Comparison of ENCODE assay signal across 24 cellular contexts in genomic region chr3:94032187-94032586, GRCh38. TPM values are rescaled to one million over a fixed set of nuclear protein-coding genes. Genes with fewer than 3 reads are reported as not detected.
A peak's percentile ranks its signal among the peaks of the same experiment; 100 is the strongest.
DNase-seq lines count a peak whose midpoint lies in the region; TF ChIP-seq lines count a peak whose summit lies in the region.
"Had no signal": no experiment of that assay in that cellular context is flagged by ENCODE, and none has a peak within 500 bp of the region (broad histone marks: within the 10 kb centered on the region; RNA-seq: fewer than 3 reads in every experiment).

No MANE protein-coding gene starts in this region.

- CTCF ChIA-PET in RWPE1 (lab: Yijun Ruan, JAX): no interaction called here

- no peaks in the 10 kb centered on the region for H3K4me1 ChIP-seq in GM23248 (ENCODE audit: insufficient read depth)

- in situ Hi-C loops in GM23248 (cut with MboI): no loop called here

- no peaks in the 10 kb centered on the region for H3K9me2 ChIP-seq in GM23248 (ENCODE audit: insufficient read depth)

- no peaks in the 10 kb centered on the region for H3K79me2 ChIP-seq in GM23248 (ENCODE audit: insufficient read depth)

- DNase-seq in AG10803 (ENCODE audit: low read depth): peak; percentile 77
- DNase-seq in GM23248: peak; percentile 21
- DNase-seq in astrocyte of the hippocampus (ENCODE audit: low read depth, low spot score): peak; percentile 21
- DNase-seq in iris pigment epithelial cell (ENCODE audit: low read depth): peak; percentile 7
- DNase-seq in head of caudate nucleus: no peak
- DNase-seq in activated CD4-positive, alpha-beta T cell treated with anti-CD3 and anti-CD28 coated beads, Interleukin-2, amount 50 U/mL, for 48 hours: no peak
- DNase-seq in RWPE1 (ENCODE audit: low spot score): no peak
- DNase-seq: AML-193; C1 segment of cervical spinal cord; Calu3; CD8-positive, alpha-beta T cell; GF-D8; H9; Karpas-422; NCI-H1694; NCI-H2081; NCI-H2171; NCI-H345; NCI-H524; NCI-H774; NK-92 treated with Interleukin-12 subunit alpha and Interleukin-12 subunit beta, amount 100 ng/mL, for 24 hours had no signal

- H4K20me1 ChIP-seq in GM23248 (ENCODE audit: insufficient read depth): no peaks in the 10 kb centered on the region

- H3F3A ChIP-seq in GM23248 (ENCODE audit: insufficient read depth): no peaks in the 10 kb centered on the region

- H3K27me3 ChIP-seq in GM23248 (replicated peaks; ENCODE audit: insufficient read depth): no peaks in the 10 kb centered on the region

- intact Hi-C loops in head of caudate nucleus (cut with DNase I): no loop called here

- H3K36me3 ChIP-seq in GM23248 (ENCODE audit: low read depth): no peaks in the 10 kb centered on the region

- H3K27ac ChIP-seq in GM23248 (no peak overlapping the region), RWPE1 (no peak overlapping the region)

- H3K4me3 ChIP-seq in AG10803 (ENCODE audit: low read length) (no peak overlapping the region), GM23248 (no peak overlapping the region)
- H3K4me3 ChIP-seq: GM12878 had no signal

- POLR2A ChIA-PET in RWPE1 (lab: Yijun Ruan, JAX; ENCODE audit: low non-redundant PET): no interaction called here

- WGBS in GM23248 (ENCODE audit: low coverage in 1 of 2, low lambda C conversion rate in 2 of 2, missing lambda C conversion rate in 2 of 2), 2 experiments: 86 to 96% methylated on average over 4 to 6 of the region's 6 CpGs

- TF ChIP-seq CTCF in AG10803 (conservative IDR thresholded peaks at IDR 0.05; ENCODE audit: low read length) (no peak), RWPE1 (conservative IDR thresholded peaks at IDR 0.05; ENCODE audit: low read depth) (no peak)

- no peak overlapping the region for H2AFZ ChIP-seq in GM23248

- H3K4me2 ChIP-seq in GM23248 (ENCODE audit: unreplicated experiment): no peak overlapping the region

- H3K9me3 ChIP-seq in GM23248 (ENCODE audit: low read depth): no peaks in the 10 kb centered on the region

- no peak overlapping the region for H3K9ac ChIP-seq in GM23248

RNA-seq across cellular contexts. Expression of gene STX19, which starts 3.8 kb away (rescaled TPM):
- total RNA-seq in GM23248 (2014; rRNA removed; shearing (Covaris generic)): not detected in 2 replicates
- polyA plus RNA-seq in GM23248 (2016; fragmentation: Nextera tagmentation; extraction: Ambion mirVana): not detected in 2 replicates
- total RNA-seq: CD8-positive, alpha-beta T cell; Daoy; GM12878; H9; MCF 10A had no signal

RNA-seq across cellular contexts. Expression of gene DHFR2, which starts 30.5 kb away (rescaled TPM):
- total RNA-seq in GM23248 (2014; rRNA removed; shearing (Covaris generic)): 3.7 and 4.1 TPM in 2 replicates
- 3.4 and 3.9 TPM in 2 replicates for polyA plus RNA-seq in GM23248 (2016; fragmentation: Nextera tagmentation; extraction: Ambion mirVana)

RNA-seq across cellular contexts. Expression of gene NSUN3, which starts 30.7 kb away (rescaled TPM):
- total RNA-seq in GM23248 (2014; rRNA removed; shearing (Covaris generic)): 6.2 and 22.4 TPM in 2 replicates
- 4.8 and 6.4 TPM in 2 replicates for polyA plus RNA-seq in GM23248 (2016; fragmentation: Nextera tagmentation; extraction: Ambion mirVana)

RNA-seq across cellular contexts. Expression of gene ARL13B, which starts 52.2 kb away (rescaled TPM):
- 6.1 and 15.0 TPM in 2 replicates for total RNA-seq in GM23248 (2014; rRNA removed; shearing (Covaris generic))
- polyA plus RNA-seq in GM23248 (2016; fragmentation: Nextera tagmentation; extraction: Ambion mirVana): 16.9 and 18.2 TPM in 2 replicates

RNA-seq across cellular contexts. Expression of gene PROS1, which starts 58.5 kb away (rescaled TPM):
- total RNA-seq in GM23248 (2014; rRNA removed; shearing (Covaris generic)): 25.6 and 26.4 TPM in 2 replicates
- 17.1 and 19.6 TPM in 2 replicates for polyA plus RNA-seq in GM23248 (2016; fragmentation: Nextera tagmentation; extraction: Ambion mirVana)
- total RNA-seq: CD8-positive, alpha-beta T cell had no signal
- polyA plus RNA-seq: GM12878 had no signal

Comparison
In these comparisons a context has a peak if more than half of its experiments do, and no peak if none do; other contexts are left out.
1. DNase-seq: peak in AG10803 (single experiment), GM23248 (single experiment), astrocyte of the hippocampus (single experiment) and iris pigment epithelial cell (single experiment); none in head of caudate nucleus (0 of 42), activated CD4-positive, alpha-beta T cell treated with anti-CD3 and anti-CD28 coated beads, Interleukin-2, amount 50 U/mL, for 48 hours (0 of 2) and RWPE1 (single experiment).